1 cellular context compared by ENCODE assay signal in genomic region chr17:76446449-76447231, GRCh38.
TF ChIP-seq lines count a peak whose summit lies in the region.

No MANE protein-coding gene starts in this region.

TF ChIP-seq in SK-N-SH, 30 proteins besides CTCF, POLR2A, EP300 and RAD21:
- no peak for TF ChIP-seq TEAD4 (IDR thresholded peaks at IDR 0.05; ENCODE audit: borderline replicate concordance, insufficient read depth)
- TF ChIP-seq GATA2 (CRISPR knock-in tag; IDR thresholded peaks at IDR 0.05): no peak
- no peak for TF ChIP-seq FOXJ3 (CRISPR knock-in tag; IDR thresholded peaks at IDR 0.05)
- no peak for TF ChIP-seq RCOR1 (IDR thresholded peaks at IDR 0.05; ENCODE audit: low read length)
- no peak for TF ChIP-seq IRF3 (IDR thresholded peaks at IDR 0.05; ENCODE audit: low read depth, low read length)
- peak; percentile 80 for TF ChIP-seq FOSL2 (IDR thresholded peaks at IDR 0.05; ENCODE audit: borderline replicate concordance, low read depth)
- no peak for TF ChIP-seq NRF1 (IDR thresholded peaks at IDR 0.05; ENCODE audit: low read depth, low read length)
- TF ChIP-seq NFIC (IDR thresholded peaks at IDR 0.05; ENCODE audit: borderline replicate concordance): no peak
- TF ChIP-seq SMC3 (IDR thresholded peaks at IDR 0.05; ENCODE audit: low read depth, low read length): no peak
- 0 out of 2 replicates have a peak, but pooled peaks have one; percentile 17 for TF ChIP-seq POLR2AphosphoS5 (IDR thresholded peaks at IDR 0.05; ENCODE audit: low read depth, low read length)
- TF ChIP-seq YY1 (IDR thresholded peaks at IDR 0.05; ENCODE audit: low read depth): no peak
- peak; percentile 56; the same call in 1 of the 2 replicates for TF ChIP-seq SIN3A (IDR thresholded peaks at IDR 0.05; ENCODE audit: borderline replicate concordance, low read depth, low read length)
- peak; percentile 66; the same call in 1 of the 2 replicates for TF ChIP-seq RXRA (IDR thresholded peaks at IDR 0.05; ENCODE audit: borderline replicate concordance, low read depth)
- TF ChIP-seq EZH2phosphoT487 (IDR thresholded peaks at IDR 0.05; ENCODE audit: borderline replicate concordance, low read depth): no peak
- TF ChIP-seq, protein P1, sequence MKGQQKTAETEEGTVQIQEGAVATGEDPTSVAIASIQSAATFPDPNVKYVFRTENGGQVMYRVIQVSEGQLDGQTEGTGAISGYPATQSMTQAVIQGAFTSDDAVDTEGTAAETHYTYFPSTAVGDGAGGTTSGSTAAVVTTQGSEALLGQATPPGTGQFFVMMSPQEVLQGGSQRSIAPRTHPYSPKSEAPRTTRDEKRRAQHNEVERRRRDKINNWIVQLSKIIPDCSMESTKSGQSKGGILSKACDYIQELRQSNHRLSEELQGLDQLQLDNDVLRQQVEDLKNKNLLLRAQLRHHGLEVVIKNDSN (IDR thresholded peaks at IDR 0.05; ENCODE audit: borderline replicate concordance, low read depth): no peak
- no peak for TF ChIP-seq RFX5 (IDR thresholded peaks at IDR 0.05; ENCODE audit: low read length)
- TF ChIP-seq REST (IDR thresholded peaks at IDR 0.05; ENCODE audit: low read depth, low read length): 0 out of 2 replicates have a peak, but pooled peaks have one; percentile 23
- peak; percentile 86 for TF ChIP-seq PBX3 (IDR thresholded peaks at IDR 0.05)
- no peak for TF ChIP-seq GABPA (IDR thresholded peaks at IDR 0.05; ENCODE audit: low read depth)
- TF ChIP-seq TCF12 (IDR thresholded peaks at IDR 0.05): peak; percentile 49
- no peak for TF ChIP-seq TAF1 (IDR thresholded peaks at IDR 0.05; ENCODE audit: borderline replicate concordance, low read depth, low read length)
- TF ChIP-seq ZBTB33 (IDR thresholded peaks at IDR 0.05; ENCODE audit: borderline replicate concordance, low read depth): no peak
- no peak for TF ChIP-seq FOXM1 (IDR thresholded peaks at IDR 0.05; ENCODE audit: low read depth)
- peak; percentile 45 for TF ChIP-seq MAX (IDR thresholded peaks at IDR 0.05; ENCODE audit: low read depth)
- TF ChIP-seq CHD2 (IDR thresholded peaks at IDR 0.05; ENCODE audit: low read length, partially characterized antibody): no peak
- no peak for TF ChIP-seq MEF2A (IDR thresholded peaks at IDR 0.05; ENCODE audit: borderline replicate concordance, low read depth)
- no peak for TF ChIP-seq ELF1 (IDR thresholded peaks at IDR 0.05)
- TF ChIP-seq MXI1 (IDR thresholded peaks at IDR 0.05; ENCODE audit: low read depth, low read length): no peak
- TF ChIP-seq USF2 (IDR thresholded peaks at IDR 0.05; ENCODE audit: borderline replicate concordance, low read depth, low read length): no peak
- TF ChIP-seq JUND (IDR thresholded peaks at IDR 0.05): peak; percentile 15; the same call in 1 of the 2 replicates
